28 cellular contexts compared by ENCODE assay signal in the genomic region with DNA sequence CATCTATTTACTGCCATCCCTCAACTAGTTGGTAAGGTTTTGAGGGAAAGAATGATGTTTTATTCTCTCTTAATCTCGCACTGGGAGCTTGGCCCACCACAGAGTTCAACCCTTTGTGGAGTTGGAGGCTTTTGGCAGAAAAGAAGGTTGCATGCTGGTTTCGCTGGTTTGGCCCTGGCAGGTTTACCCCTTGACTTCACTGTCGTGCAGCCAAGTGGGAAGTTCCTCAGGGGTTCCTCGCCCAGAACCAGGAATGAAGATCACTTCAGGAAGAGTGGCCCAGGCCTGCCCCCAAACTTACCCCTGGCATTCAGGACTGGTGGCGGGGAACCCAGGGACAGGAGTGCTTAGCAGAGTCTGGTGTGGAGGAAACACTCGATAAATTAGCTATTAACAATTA.
"Had no signal": no experiment of that assay in that cellular context is flagged by ENCODE, and none has a peak within 500 bp of the region (broad histone marks: within the 10 kb centered on the region; RNA-seq: fewer than 3 reads in every experiment).

No MANE protein-coding gene starts in this region.

- H3K4me3 ChIP-seq: breast epithelium, cardiac muscle cell, colonic mucosa, gastrocnemius medialis had no signal

- ATAC-seq: activated CD4-positive, CD25-positive, alpha-beta regulatory T cell treated with anti-CD3 and anti-CD28 coated beads, Interleukin-2, amount 50 U/mL, for 24 hours; activated CD8-positive, alpha-beta T cell treated with anti-CD3 and anti-CD28 coated beads for 36 hours; activated T-cell treated with anti-CD3 and anti-CD28 coated beads, Interleukin-2, amount 50 U/mL, for 4 hours; activated T-helper 17 cell treated with anti-CD3 and anti-CD28 coated beads, Interleukin-2, amount 50 U/mL, for 72 hours; esophagus mucosa; gastrocnemius medialis; T-helper 17 cell had no signal

- DNase-seq: activated B cell treated with CpG ODN at 0.5 μM for 24 hours; activated CD4-positive, alpha-beta T cell treated with anti-CD3 and anti-CD28 coated beads for 48 hours; activated CD4-positive, alpha-beta T cell treated with anti-CD3 and anti-CD28 coated beads, Interleukin-2, amount 50 U/mL, for 1 hour; activated CD4-positive, alpha-beta T cell treated with anti-CD3 and anti-CD28 coated beads, Interleukin-2, amount 50 U/mL, for 48 hours; activated CD8-positive, alpha-beta memory T cell treated with anti-CD3 and anti-CD28 coated beads for 24 hours; activated CD8-positive, alpha-beta T cell treated with anti-CD3 and anti-CD28 coated beads for 36 hours; activated effector memory CD4-positive, alpha-beta T cell treated with Interleukin-2 at 50 U/mL for 16 hours; activated gamma-delta T cell treated with Interleukin-2 at 50 U/mL for 16 hours; activated naive CD4-positive, alpha-beta T cell treated with anti-CD3 and anti-CD28 coated beads, Interleukin-2, amount 50 U/mL, for 16 hours; activated naive CD4-positive, alpha-beta T cell treated with Interleukin-2 at 50 U/mL for 16 hours; activated T-cell treated with anti-CD3 and anti-CD28 coated beads, Interleukin-2, amount 50 U/mL, for 4 hours; amniotic stem cell; central memory CD4-positive, alpha-beta T cell; cerebellar nuclear complex; colonic mucosa; effector memory CD4-positive, alpha-beta T cell; endodermal cell; foreskin fibroblast; gastrocnemius medialis; T-helper 1 cell; T-helper 17 cell; T1000; WERI-Rb-1 had no signal
